ENCODE assay signal across 19 cellular contexts in genomic region chr7:22969010-22969431, GRCh38.
"Had no signal": no experiment of that assay in that cellular context is flagged by ENCODE, and none has a peak within 500 bp of the region (broad histone marks: within the 10 kb centered on the region; RNA-seq: fewer than 3 reads in every experiment).

No MANE protein-coding gene starts in this region.

- ATAC-seq: activated T-helper 17 cell treated with anti-CD3 and anti-CD28 coated beads, Interleukin-2, amount 50 U/mL, for 72 hours; effector memory CD8-positive, alpha-beta T cell; foreskin keratinocyte; natural killer cell treated with Interleukin-12 subunit alpha and Interleukin-12 subunit beta and Interleukin-15 and Interleukin-18, amount 100 ng/mL, for 72 hours; pancreas; stimulated activated naive CD8-positive, alpha-beta T cell treated with anti-CD3 and anti-CD28 coated beads, Interleukin-15, Interleukin-2, amounts not matched to agents 100 U/mL and 50 U/mL, for 24 hours; T-cell had no signal

- H3K9me3 Mint-ChIP-seq: activated B cell treated with CpG ODN at 0.5 μM for 24 hours; activated CD4-positive, alpha-beta memory T cell treated with anti-CD3 and anti-CD28 coated beads, Interleukin-2, amount 10 ng/mL, durations not matched to agents 7 days and 5 days; activated T-helper 17 cell treated with anti-CD3 and anti-CD28 coated beads, Interleukin-2, amount 50 U/mL, for 72 hours; brain; effector memory CD8-positive, alpha-beta T cell; natural killer cell treated with Interleukin-12 subunit alpha and Interleukin-12 subunit beta and Interleukin-15 and Interleukin-18, amount 100 ng/mL, for 72 hours; T-cell had no signal

- H3K4me3 Mint-ChIP-seq: activated B cell treated with CpG ODN at 0.5 μM for 24 hours; activated CD4-positive, alpha-beta memory T cell treated with anti-CD3 and anti-CD28 coated beads, Interleukin-2, amount 10 ng/mL, durations not matched to agents 7 days and 5 days; activated T-helper 17 cell treated with anti-CD3 and anti-CD28 coated beads, Interleukin-2, amount 50 U/mL, for 72 hours; brain; effector memory CD8-positive, alpha-beta T cell; natural killer cell treated with Interleukin-12 subunit alpha and Interleukin-12 subunit beta and Interleukin-15 and Interleukin-18, amount 100 ng/mL, for 72 hours; T-cell had no signal

- H3K9me3 ChIP-seq: neutrophil, pancreas, tibial nerve had no signal

- H3K4me3 ChIP-seq: pancreas, tibial nerve had no signal

- H3K27ac ChIP-seq: foreskin keratinocyte, neutrophil, pancreas, tibial nerve had no signal

- H3K27me3 ChIP-seq: foreskin keratinocyte, neutrophil, pancreas, tibial nerve had no signal

- H3K27me3 Mint-ChIP-seq: activated B cell treated with CpG ODN at 0.5 μM for 24 hours; activated CD4-positive, alpha-beta memory T cell treated with anti-CD3 and anti-CD28 coated beads, Interleukin-2, amount 10 ng/mL, durations not matched to agents 7 days and 5 days; activated T-helper 17 cell treated with anti-CD3 and anti-CD28 coated beads, Interleukin-2, amount 50 U/mL, for 72 hours; brain; effector memory CD8-positive, alpha-beta T cell; natural killer cell treated with Interleukin-12 subunit alpha and Interleukin-12 subunit beta and Interleukin-15 and Interleukin-18, amount 100 ng/mL, for 72 hours; T-cell had no signal

- H3K4me1 Mint-ChIP-seq: activated B cell treated with CpG ODN at 0.5 μM for 24 hours; activated T-helper 17 cell treated with anti-CD3 and anti-CD28 coated beads, Interleukin-2, amount 50 U/mL, for 72 hours; brain; T-cell had no signal

- H3K27ac Mint-ChIP-seq: activated B cell treated with CpG ODN at 0.5 μM for 24 hours; activated CD4-positive, alpha-beta memory T cell treated with anti-CD3 and anti-CD28 coated beads, Interleukin-2, amount 10 ng/mL, durations not matched to agents 7 days and 5 days; activated T-helper 17 cell treated with anti-CD3 and anti-CD28 coated beads, Interleukin-2, amount 50 U/mL, for 72 hours; brain; effector memory CD8-positive, alpha-beta T cell; natural killer cell treated with Interleukin-12 subunit alpha and Interleukin-12 subunit beta and Interleukin-15 and Interleukin-18, amount 100 ng/mL, for 72 hours; T-cell had no signal

- DNase-seq: activated B cell treated with CpG ODN at 0.5 μM for 24 hours; activated CD4-positive, alpha-beta memory T cell treated with anti-CD3 and anti-CD28 coated beads, Interleukin-2, amount 10 ng/mL, durations not matched to agents 7 days and 5 days; activated CD4-positive, alpha-beta T cell treated with anti-CD3 and anti-CD28 coated beads for 4 hours; activated naive CD4-positive, alpha-beta T cell treated with Interleukin-2 at 50 U/mL for 16 hours; activated T-cell treated with anti-CD3 and anti-CD28 coated beads, Interleukin-2, amount 50 U/mL, for 1 hour; caudate nucleus; effector memory CD8-positive, alpha-beta T cell; foreskin keratinocyte; head of caudate nucleus; pancreas; stimulated activated CD4-positive, alpha-beta T cell treated with anti-CD3 and anti-CD28 coated beads, Interleukin-2, amount 100 ng/mL, for 24 hours; stimulated activated naive CD8-positive, alpha-beta T cell treated with anti-CD3 and anti-CD28 coated beads, Interleukin-15, Interleukin-2, amounts not matched to agents 100 U/mL and 50 U/mL, for 24 hours; substantia nigra; T-cell had no signal

- H3K4me1 ChIP-seq: foreskin keratinocyte, pancreas, tibial nerve had no signal

- H3K36me3 ChIP-seq: pancreas had no signal
